1 cellular context compared by ENCODE assay signal in genomic region chr4:99572527-99573240, GRCh38.
A peak's percentile ranks its signal among the peaks of the same experiment; 100 is the strongest.
TF ChIP-seq lines count a peak whose summit lies in the region.

No MANE protein-coding gene starts in this region.

TF ChIP-seq in HepG2, 621 proteins besides CTCF, POLR2A, EP300 and RAD21:
- TF ChIP-seq FOXA3 (CRISPR knock-in tag; IDR thresholded peaks at IDR 0.05) (0 out of 2 replicates have a peak, but pooled peaks have one; percentile 11), ZNF563 (CRISPR knock-in tag; IDR thresholded peaks at IDR 0.05) (no peak), CAMTA2 (CRISPR knock-in tag; IDR thresholded peaks at IDR 0.05; ENCODE audit: borderline replicate concordance) (no peak), FOXA1 (IDR thresholded peaks at IDR 0.05) (no peak), FOXA1 (CRISPR knock-in tag; IDR thresholded peaks at IDR 0.05) (0 out of 2 replicates have a peak, but pooled peaks have one; percentile 19), KDM5A (IDR thresholded peaks at IDR 0.05; ENCODE audit: borderline replicate concordance, low read length) (0 out of 2 replicates have a peak, but pooled peaks have one; percentile 24), GATAD2A (CRISPR knock-in tag; IDR thresholded peaks at IDR 0.05) (0 out of 2 replicates have a peak, but pooled peaks have one; percentile 21), HNRNPL (IDR thresholded peaks at IDR 0.05; ENCODE audit: low read depth, low read length) (no peak), NR2F6 (IDR thresholded peaks at IDR 0.05) (no peak), NR2F6 (CRISPR knock-in tag; IDR thresholded peaks at IDR 0.05) (no peak), PAXIP1 (CRISPR knock-in tag; conservative IDR thresholded peaks at IDR 0.05) (0 out of 2 replicates have a peak, but pooled peaks have one; percentile 43), AGO2 (optimal IDR thresholded peaks at IDR 0.05; ENCODE audit: low read depth, low read length) (no peak), ZNF292 (CRISPR knock-in tag; IDR thresholded peaks at IDR 0.05; ENCODE audit: borderline replicate concordance, low read depth) (peak; percentile 36; the same call in 1 of the 2 replicates), ZNF160 (CRISPR knock-in tag; IDR thresholded peaks at IDR 0.05) (no peak), ZBTB4 (CRISPR knock-in tag; IDR thresholded peaks at IDR 0.05; ENCODE audit: borderline replicate concordance) (no peak), RXRB (CRISPR knock-in tag; IDR thresholded peaks at IDR 0.05; ENCODE audit: borderline replicate concordance) (0 out of 2 replicates have a peak, but pooled peaks have one; percentile 21)
